Comparison of ENCODE assay signal across 10 cellular contexts in the genomic region with DNA sequence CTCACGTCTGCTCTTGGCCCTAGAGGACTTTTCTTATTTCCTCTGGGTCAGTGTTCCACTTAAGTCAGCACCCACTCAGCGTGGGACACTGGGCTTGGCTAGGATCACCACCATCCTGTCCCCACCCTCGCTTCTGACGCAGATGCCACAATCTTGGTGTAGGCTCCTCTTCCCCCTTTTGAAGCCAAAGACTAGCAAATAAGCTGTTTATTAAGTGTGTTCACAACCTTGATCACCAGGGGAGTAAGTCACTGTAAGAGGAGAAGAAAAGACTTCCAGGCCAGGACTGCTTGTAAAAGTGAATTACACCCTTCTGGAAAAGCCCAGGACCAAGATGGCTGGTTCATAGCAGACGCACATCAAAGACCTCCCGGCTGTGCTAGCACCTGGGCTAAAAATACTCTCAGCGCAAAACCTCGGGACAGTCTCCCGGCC.
DNase-seq lines count a peak whose midpoint lies in the region; ATAC-seq and TF ChIP-seq lines count a peak whose summit lies in the region.
"Had no signal": no experiment of that assay in that cellular context is flagged by ENCODE, and none has a peak within 500 bp of the region (broad histone marks: within the 10 kb centered on the region; RNA-seq: fewer than 3 reads in every experiment).

No MANE protein-coding gene starts in this region.

- CTCF ChIA-PET in T-cell (lab: Charles Lee), result no interaction called here

- H3K27me3 Mint-ChIP-seq in T-cell (no peaks in the 10 kb centered on the region), osteocyte (ENCODE audit: unreplicated experiment) (no peaks in the 10 kb centered on the region)

- H3K4me3 Mint-ChIP-seq in T-cell (peak overlapping the region in 1 of 3 donors; percentile 81), osteocyte (ENCODE audit: unreplicated experiment) (no peak overlapping the region)

- H3K27ac Mint-ChIP-seq in T-cell (peak overlapping the region; percentile 96), osteocyte (ENCODE audit: unreplicated experiment) (peak overlapping the region; percentile 91)

- POLR2A ChIA-PET in T-cell (lab: Charles Lee), result no interaction called here

- ATAC-seq in T-cell (replicated peaks in 1 of 4) (no peak), GM19452 (IDR thresholded peaks at IDR 0.05; ENCODE audit: unreplicated experiment) (no peak)

- DNase-seq in CD1c-positive myeloid dendritic cell (ENCODE audit: extremely low spot score), result peak; percentile 97
- peak in 15 of 34 experiments; percentile 21 to 50 (median 32) for DNase-seq in T-cell
- peak; percentile 43 for DNase-seq in globus pallidus (ENCODE audit: low spot score)
- DNase-seq in osteocyte (ENCODE audit: extremely low spot score, unreplicated experiment), result no peak
- no peak for DNase-seq in HK-2 (ENCODE audit: unreplicated experiment)
- no peak for DNase-seq in NCI-H1092 (lab: John Stamatoyannopoulos, UW)
- DNase-seq in RKO (ENCODE audit: low spot score), result no peak
- DNase-seq: dermis blood vessel endothelial cell, NCI-H526 treated with DMSO at 0.1 percent for 48 hours had no signal

- peaks cover 10% of the 10 kb centered on the region for H3K36me3 Mint-ChIP-seq in T-cell
- peaks cover 1% of the 10 kb centered on the region for H3K36me3 Mint-ChIP-seq in osteocyte (ENCODE audit: unreplicated experiment)

- H3K9me3 Mint-ChIP-seq in T-cell (no peaks in the 10 kb centered on the region), osteocyte (ENCODE audit: unreplicated experiment) (no peaks in the 10 kb centered on the region)

- peaks cover 89 to 98% (median 96%) of the 10 kb centered on the region in 3 donors for H3K4me1 Mint-ChIP-seq in T-cell
- peaks cover 78% of the 10 kb centered on the region for H3K4me1 Mint-ChIP-seq in osteocyte (ENCODE audit: unreplicated experiment)

- TF ChIP-seq CTCF in osteocyte (IDR thresholded peaks at IDR 0.05), result no peak

Comparison
In these comparisons a context has a peak if more than half of its experiments do, and no peak if none do; other contexts are left out.
1. DNase-seq: peak in CD1c-positive myeloid dendritic cell (single experiment) and globus pallidus (single experiment); none in osteocyte (single experiment), HK-2 (single experiment), NCI-H1092 (single experiment) and RKO (single experiment).